Comparison of ENCODE assay signal across 8 cellular contexts in genomic region chr7:45768516-45769394, GRCh38.
DNase-seq lines count a peak whose midpoint lies in the region; ATAC-seq and TF ChIP-seq lines count a peak whose summit lies in the region.
"Not testable (repeated sequence)": the region's sequence is repeated elsewhere in the genome, so short reads cannot be mapped to it uniquely, and the experiment has no call there.

No MANE protein-coding gene starts in this region.

- not testable (repeated sequence) for H3K9me3 ChIP-seq in aorta (ENCODE audit: control insufficient read depth, low read length)

- TF ChIP-seq POLR2A in GM18505 (IDR thresholded peaks at IDR 0.05; ENCODE audit: borderline replicate concordance, extremely low read depth, insufficient read depth, insufficient read length), result peak; percentile 64

- TF ChIP-seq CTCF in astrocyte of the cerebellum (IDR thresholded peaks at IDR 0.05; ENCODE audit: low read depth, low read length, missing control alignments), result not testable (repeated sequence)

- DNase-seq in NCI-H187 treated with DMSO at 0.1 percent for 48 hours (lab: John Stamatoyannopoulos, UW), result peak; percentile 68
- DNase-seq in T-helper 2 cell treated with Interferon-gamma antibody and Interleukin-4, amounts not matched to agents 5 μg/mL and 100 μg/mL, for 36 hours (ENCODE audit: low spot score), result peak; percentile 98
- DNase-seq in astrocyte of the cerebellum (ENCODE audit: low read depth), result peak; percentile 94
- DNase-seq in hepatic stellate cell (ENCODE audit: low spot score), result peak; percentile 90
- peak; percentile 99 to 100 for DNase-seq in aorta

- H3K27ac ChIP-seq in rectal smooth muscle tissue (ENCODE audit: low read depth, low read length) (peak overlapping the region; percentile 80), aorta (ENCODE audit: low read depth in 1 of 2, low read length in 2 of 2) (peak overlapping the region; percentile 72 to 79)

- H3K4me3 ChIP-seq in astrocyte of the cerebellum (ENCODE audit: low read depth, low read length), result peak overlapping the region; percentile 76
- H3K4me3 ChIP-seq in rectal smooth muscle tissue (ENCODE audit: low read length), result peak overlapping the region; percentile 93
- H3K4me3 ChIP-seq in aorta (ENCODE audit: low read length in 2 of 2), result peak overlapping the region in 1 of 2 donors; percentile 75

- WGBS in aorta, 2 donors, result 0% methylated on average over 68 to 72 of the region's 72 CpGs

- peak; percentile 100 for ATAC-seq in GM18505 (IDR thresholded peaks at IDR 0.05; ENCODE audit: unreplicated experiment)
- peak; percentile 100 for ATAC-seq in HG02970 (IDR thresholded peaks at IDR 0.05; ENCODE audit: low FRiP score, unreplicated experiment)
- ATAC-seq in aorta (ENCODE audit: low FRiP score), result peak; percentile 100

- H3K36me3 ChIP-seq in rectal smooth muscle tissue (ENCODE audit: control insufficient read depth, insufficient read depth, low read length); aorta (ENCODE audit: control insufficient read depth in 1 of 2, insufficient read depth in 2 of 2, low read length in 1 of 2): not testable (repeated sequence)

- not testable (repeated sequence) for H3K4me1 ChIP-seq in rectal smooth muscle tissue (ENCODE audit: control insufficient read depth, insufficient read depth, low read length); aorta (ENCODE audit: control insufficient read depth in 1 of 2, insufficient read depth in 2 of 2, low read length in 2 of 2)

- H3K9ac ChIP-seq in rectal smooth muscle tissue (ENCODE audit: low read length), result peak overlapping the region; percentile 57

- not testable (repeated sequence) for H3K36me3 Mint-ChIP-seq in T-helper 2 cell treated with Interferon-gamma antibody and Interleukin-4, amounts not matched to agents 5 μg/mL and 100 μg/mL, for 36 hours (ENCODE audit: low read depth)

- H3K27me3 ChIP-seq in rectal smooth muscle tissue (ENCODE audit: control insufficient read depth, insufficient read depth, low read length); aorta (ENCODE audit: control insufficient read depth in 1 of 2, insufficient read depth in 2 of 2, low read length in 1 of 2): not testable (repeated sequence)

- H3K4me3 Mint-ChIP-seq in T-helper 2 cell treated with Interferon-gamma antibody and Interleukin-4, amounts not matched to agents 5 μg/mL and 100 μg/mL, for 36 hours, result peak overlapping the region; percentile 93

- H3K27ac Mint-ChIP-seq in T-helper 2 cell treated with Interferon-gamma antibody and Interleukin-4, amounts not matched to agents 5 μg/mL and 100 μg/mL, for 36 hours, result peak overlapping the region; percentile 98

- H3K4me1 Mint-ChIP-seq in T-helper 2 cell treated with Interferon-gamma antibody and Interleukin-4, amounts not matched to agents 5 μg/mL and 100 μg/mL, for 36 hours (ENCODE audit: low read depth), result not testable (repeated sequence)

- intact Hi-C loops in aorta (cut with DNase I), result not testable (repeated sequence)

- in situ Hi-C loops in astrocyte of the cerebellum (cut with HindIII; ENCODE audit: low sequenced_read_pairs), result not testable (repeated sequence)

- not testable (repeated sequence) for H3K9me3 Mint-ChIP-seq in T-helper 2 cell treated with Interferon-gamma antibody and Interleukin-4, amounts not matched to agents 5 μg/mL and 100 μg/mL, for 36 hours

- not testable (repeated sequence) for H3K27me3 Mint-ChIP-seq in T-helper 2 cell treated with Interferon-gamma antibody and Interleukin-4, amounts not matched to agents 5 μg/mL and 100 μg/mL, for 36 hours (ENCODE audit: low read depth)
